Comparison of ENCODE assay signal across 15 cellular contexts in the genomic region with DNA sequence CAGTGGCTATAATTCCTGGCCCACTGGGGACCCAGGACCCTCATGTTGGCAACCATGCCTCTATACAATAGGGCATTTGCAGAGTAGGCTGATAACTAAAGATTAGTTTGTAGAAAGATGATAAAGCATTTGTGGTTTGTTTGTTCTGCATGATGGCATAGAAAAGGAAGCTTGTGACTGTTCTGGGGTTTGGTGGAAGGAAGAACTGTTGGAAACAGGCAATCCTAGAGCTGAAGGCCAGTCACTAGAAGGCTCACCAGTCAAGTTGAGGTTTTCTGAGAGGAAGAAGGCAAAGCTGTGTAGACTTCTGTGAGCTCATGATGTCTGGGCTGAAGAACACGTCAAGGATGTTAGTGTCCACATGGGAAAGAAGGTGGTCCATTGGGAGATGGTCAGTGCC.
DNase-seq lines count a peak whose midpoint lies in the region.
"Had no signal": no experiment of that assay in that cellular context is flagged by ENCODE, and none has a peak within 500 bp of the region (broad histone marks: within the 10 kb centered on the region; RNA-seq: fewer than 3 reads in every experiment).

No MANE protein-coding gene starts in this region.

- H3K23ac ChIP-seq in mesenchymal stem cell (ENCODE audit: low read length in 2 of 2) (no peak overlapping the region), mesendoderm (ENCODE audit: low read length) (no peak overlapping the region)

- H3K9me3 ChIP-seq in mesenchymal stem cell (ENCODE audit: control insufficient read depth, low read length) = no peaks in the 10 kb centered on the region
- H3K9me3 ChIP-seq: Caco-2, SK-N-SH had no signal

- H2AK5ac ChIP-seq in mesenchymal stem cell (ENCODE audit: low read length, severe bottlenecking) (peak overlapping the region; percentile 29), mesendoderm (ENCODE audit: low read length) (no peak overlapping the region)

- H4K8ac ChIP-seq in mesenchymal stem cell (ENCODE audit: low read length) = no peak overlapping the region
- H4K8ac ChIP-seq in mesendoderm (ENCODE audit: low read depth, low read length) = no peak overlapping the region

- no peak overlapping the region for H3K14ac ChIP-seq in mesenchymal stem cell (ENCODE audit: low read length in 2 of 2)

- H3K9ac ChIP-seq in mesenchymal stem cell (ENCODE audit: low read length) = no peak overlapping the region
- no peak overlapping the region for H3K9ac ChIP-seq in mesendoderm (ENCODE audit: low read length)
- H3K9ac ChIP-seq: SK-N-SH had no signal

- H3K79me1 ChIP-seq in mesenchymal stem cell (replicated peaks; ENCODE audit: low read length, poor library complexity, severe bottlenecking) = no peaks in the 10 kb centered on the region
- H3K79me1 ChIP-seq in mesendoderm (ENCODE audit: low read length) = no peaks in the 10 kb centered on the region

- H3K18ac ChIP-seq in mesenchymal stem cell (ENCODE audit: low read depth in 1 of 2, low read length in 2 of 2) = no peak overlapping the region
- no peak overlapping the region for H3K18ac ChIP-seq in mesendoderm (ENCODE audit: low read length)

- H2AFZ ChIP-seq in mesenchymal stem cell (ENCODE audit: low read depth, low read length) = no peak overlapping the region

- DNase-seq in EH (ENCODE audit: low read depth) (peak; percentile 46), Kasumi-1 (lab: John Stamatoyannopoulos, UW) (peak; percentile 24 to 58), UCSD-AML1 (lab: John Stamatoyannopoulos, UW; ENCODE audit: unreplicated experiment) (peak; percentile 53), mesenchymal stem cell (no peak), mesendoderm (no peak), NCI-H2196 treated with DMSO at 0.1 percent for 48 hours (lab: John Stamatoyannopoulos, UW; ENCODE audit: unreplicated experiment) (no peak), Ammon's horn (ENCODE audit: low spot score) (no peak)
- DNase-seq: Caco-2, H9, NCI-H1436 treated with DMSO at 0.1 percent for 48 hours, NCI-H2081, NCI-H2227 treated with DMSO at 0.1 percent for 48 hours, NCI-H524, SHP77, SK-N-SH had no signal

- H3K27me3 ChIP-seq in mesenchymal stem cell (ENCODE audit: control insufficient read depth in 1 of 2, insufficient read depth in 1 of 2, low read length in 2 of 2) (no peaks in the 10 kb centered on the region), mesendoderm (ENCODE audit: insufficient read depth, low read length, poor library complexity) (no peaks in the 10 kb centered on the region)

- H2BK120ac ChIP-seq in mesenchymal stem cell (ENCODE audit: low read depth, low read length) (no peak overlapping the region), mesendoderm (ENCODE audit: low read depth, low read length) (no peak overlapping the region)

- H2BK15ac ChIP-seq in mesenchymal stem cell (ENCODE audit: low read depth, poor library complexity, severe bottlenecking) (no peak overlapping the region), mesendoderm (replicated peaks; ENCODE audit: low read depth) (no peak overlapping the region)

- H3K4me3 ChIP-seq in mesenchymal stem cell (ENCODE audit: insufficient read depth in 1 of 2, low read depth in 1 of 2, low read length in 2 of 2) (no peak overlapping the region), mesendoderm (ENCODE audit: low read length) (no peak overlapping the region)

- H4K5ac ChIP-seq in mesendoderm (ENCODE audit: low read length) = no peak overlapping the region

- H3K27ac ChIP-seq in mesenchymal stem cell (ENCODE audit: low read length, poor library complexity, severe bottlenecking) = no peak overlapping the region
- no peak overlapping the region for H3K27ac ChIP-seq in mesendoderm (ENCODE audit: low read depth, low read length)

- H3K4me2 ChIP-seq in mesenchymal stem cell (ENCODE audit: low read length, poor library complexity, severe bottlenecking) = no peak overlapping the region
- no peak overlapping the region for H3K4me2 ChIP-seq in mesendoderm (ENCODE audit: low read length)
- H3K4me2 ChIP-seq: SK-N-SH had no signal

- no peak overlapping the region for H4K91ac ChIP-seq in mesenchymal stem cell (ENCODE audit: low read length)

- H2BK12ac ChIP-seq in mesenchymal stem cell (ENCODE audit: low read length in 2 of 2) = no peak overlapping the region

- no peak overlapping the region for H3K4ac ChIP-seq in mesenchymal stem cell (ENCODE audit: low read depth in 1 of 2, low read length in 2 of 2)
- H3K4ac ChIP-seq in mesendoderm (ENCODE audit: low read depth, low read length) = no peak overlapping the region

- no peaks in the 10 kb centered on the region for H3K36me3 ChIP-seq in mesenchymal stem cell (ENCODE audit: control insufficient read depth in 1 of 2, insufficient read depth in 2 of 2, low read depth in 1 of 2, low read length in 2 of 2)
- H3K36me3 ChIP-seq in mesendoderm (ENCODE audit: control insufficient read depth, insufficient read depth, low read length) = no peaks in the 10 kb centered on the region

- peaks cover 17% of the 10 kb centered on the region for H3K4me1 ChIP-seq in mesenchymal stem cell (ENCODE audit: control insufficient read depth, insufficient read depth, low read depth, low read length)
- no peaks in the 10 kb centered on the region for H3K4me1 ChIP-seq in mesendoderm (ENCODE audit: control insufficient read depth, low read depth, low read length)

- no peaks in the 10 kb centered on the region for H3K79me2 ChIP-seq in mesendoderm (ENCODE audit: control insufficient read depth, insufficient read depth, low read length)

- WGBS in mesenchymal stem cell = 95% methylated on average over 1 of the region's 1 CpG
- no CpG with 5 or more reads among the region's 1 CpG for WGBS in mesendoderm (ENCODE audit: extremely low coverage, insufficient coverage, low lambda C conversion rate)

- H2BK5ac ChIP-seq in mesenchymal stem cell (ENCODE audit: low read depth, low read length, poor library complexity, severe bottlenecking) (no peak overlapping the region), mesendoderm (ENCODE audit: low read length) (no peak overlapping the region)

- no peak overlapping the region for H3K56ac ChIP-seq in mesendoderm (ENCODE audit: low read length)

Comparison
In these comparisons a context has a peak if more than half of its experiments do, and no peak if none do; other contexts are left out.
1. DNase-seq: peak in EH (single experiment), Kasumi-1 (2 of 2) and UCSD-AML1 (single experiment); none in mesenchymal stem cell (single experiment), mesendoderm (single experiment), NCI-H2196 treated with DMSO at 0.1 percent for 48 hours (single experiment) and Ammon's horn (single experiment).